ENCODE assay signal across 24 cellular contexts in genomic region chr22:49255154-49255553, GRCh38.
"Had no signal": no experiment of that assay in that cellular context is flagged by ENCODE, and none has a peak within 500 bp of the region (broad histone marks: within the 10 kb centered on the region; RNA-seq: fewer than 3 reads in every experiment).

No MANE protein-coding gene starts in this region.

- H3K36me3 Mint-ChIP-seq: naive thymus-derived CD4-positive, alpha-beta T cell had no signal

- H3K9me3 ChIP-seq: testis had no signal

- H3K27ac Mint-ChIP-seq: activated CD8-positive, alpha-beta T cell treated with anti-CD3 and anti-CD28 coated beads for 36 hours; activated T-helper 2 cell treated with anti-CD3 and anti-CD28 coated beads, Interferon-gamma antibody, Interleukin-2, Interleukin-4, amounts not matched to agents 10 μg/mL and 5 μg/mL and 100 μg/mL, durations not matched to agents 14 hours and 24 hours and 36 hours; dendritic cell treated with granulocyte-macrophage colony-stimulating factor and Interleukin-4, amounts not matched to agents 40 ng/mL and 50 ng/mL, for 4 days; naive thymus-derived CD4-positive, alpha-beta T cell had no signal

- H3K4me3 Mint-ChIP-seq: activated CD8-positive, alpha-beta T cell treated with anti-CD3 and anti-CD28 coated beads for 36 hours; activated T-cell treated with anti-CD3 and anti-CD28 coated beads, Interleukin-2, amount 50 U/mL, for 4 hours; dendritic cell treated with granulocyte-macrophage colony-stimulating factor and Interleukin-4, amounts not matched to agents 40 ng/mL and 50 ng/mL, for 4 days; naive thymus-derived CD4-positive, alpha-beta T cell; neural crest cell had no signal

- H3K9me3 Mint-ChIP-seq: activated CD8-positive, alpha-beta T cell treated with anti-CD3 and anti-CD28 coated beads for 36 hours; activated T-cell treated with anti-CD3 and anti-CD28 coated beads, Interleukin-2, amount 50 U/mL, for 4 hours; activated T-helper 2 cell treated with anti-CD3 and anti-CD28 coated beads, Interferon-gamma antibody, Interleukin-2, Interleukin-4, amounts not matched to agents 10 μg/mL and 5 μg/mL and 100 μg/mL, durations not matched to agents 14 hours and 24 hours and 36 hours; dendritic cell treated with granulocyte-macrophage colony-stimulating factor and Interleukin-4, amounts not matched to agents 40 ng/mL and 50 ng/mL, for 4 days had no signal

- H3K27me3 ChIP-seq: brain microvascular endothelial cell, foreskin keratinocyte, testis had no signal

- H3K4me3 ChIP-seq: esophagus muscularis mucosa, SK-N-MC, spleen, testis had no signal

- H3K4me1 ChIP-seq: esophagus muscularis mucosa, foreskin keratinocyte, spleen, testis had no signal

- H3K27me3 Mint-ChIP-seq: dendritic cell treated with granulocyte-macrophage colony-stimulating factor and Interleukin-4, amounts not matched to agents 40 ng/mL and 50 ng/mL, for 4 days had no signal

- FAIRE-seq: astrocyte had no signal

- H3K36me3 ChIP-seq: brain microvascular endothelial cell, esophagus muscularis mucosa, spleen, WERI-Rb-1 had no signal

- H3K27ac ChIP-seq: brain microvascular endothelial cell, esophagus muscularis mucosa, foreskin keratinocyte, SK-N-MC, spleen, testis, WERI-Rb-1 had no signal

- ATAC-seq: activated CD8-positive, alpha-beta T cell treated with anti-CD3 and anti-CD28 coated beads for 36 hours; activated T-cell treated with anti-CD3 and anti-CD28 coated beads, Interleukin-2, amount 50 U/mL, for 4 hours; foreskin keratinocyte; naive thymus-derived CD4-positive, alpha-beta T cell had no signal

- DNase-seq: activated CD4-positive, alpha-beta T cell treated with anti-CD3 and anti-CD28 coated beads, Interleukin-2, amount 50 U/mL, for 1 hour; activated CD8-positive, alpha-beta T cell treated with anti-CD3 and anti-CD28 coated beads for 36 hours; activated naive CD4-positive, alpha-beta T cell treated with anti-CD3 and anti-CD28 coated beads, Interleukin-2, amount 50 U/mL, for 16 hours; activated T-cell treated with anti-CD3 and anti-CD28 coated beads, Interleukin-2, amount 50 U/mL, for 4 hours; amniotic stem cell; brain microvascular endothelial cell; caudate nucleus; foreskin keratinocyte; mammary epithelial cell; midbrain; naive thymus-derived CD4-positive, alpha-beta T cell; occipital lobe; right cardiac atrium; spleen; stimulated activated naive CD4-positive, alpha-beta T cell; testis; trophoblast cell; WERI-Rb-1 had no signal
